Comparison of ENCODE assay signal across 21 cellular contexts in genomic region chr12:4046150-4046845, GRCh38.
"Had no signal": no experiment of that assay in that cellular context is flagged by ENCODE, and none has a peak within 500 bp of the region (broad histone marks: within the 10 kb centered on the region; RNA-seq: fewer than 3 reads in every experiment).

No MANE protein-coding gene starts in this region.

- H3K27me3 ChIP-seq: left lung, tibial nerve, vagina had no signal

- H3K36me3 ChIP-seq: left lung, tibial nerve, vagina had no signal

- H3K4me3 ChIP-seq: left lung, tibial nerve, vagina had no signal

- H3K27ac ChIP-seq: left lung, tibial nerve, vagina had no signal

- H3K4me1 ChIP-seq: left lung, tibial nerve, vagina had no signal

- H3K9me3 ChIP-seq: left lung, tibial nerve, vagina had no signal

- DNase-seq: activated CD4-positive, alpha-beta memory T cell treated with anti-CD3 and anti-CD28 coated beads, Interleukin-2, amount 10 ng/mL, durations not matched to agents 7 days and 5 days; activated CD4-positive, alpha-beta T cell treated with anti-CD3 and anti-CD28 coated beads for 48 hours; activated CD4-positive, CD25-positive, alpha-beta regulatory T cell; activated naive CD4-positive, alpha-beta T cell treated with anti-CD3 and anti-CD28 coated beads for 36 hours; activated naive CD8-positive, alpha-beta T cell treated with anti-CD3 and anti-CD28 coated beads, Interleukin-2, amount 50 U/mL, for 24 hours; activated T-cell treated with anti-CD3 and anti-CD28 coated beads, Interleukin-2, amount 50 U/mL, for 24 hours; anterior cingulate cortex; cerebellar nuclear complex; effector memory CD8-positive, alpha-beta T cell; foreskin fibroblast; glutamatergic neuron; hippocampal formation; islet precursor cell; left lung; posterior cingulate gyrus; stimulated activated naive CD8-positive, alpha-beta T cell treated with anti-CD3 and anti-CD28 coated beads, Interleukin-15, Interleukin-2, amounts not matched to agents 100 U/mL and 50 U/mL, for 24 hours; substantia nigra; T-cell had no signal

- ATAC-seq: activated naive CD8-positive, alpha-beta T cell treated with anti-CD3 and anti-CD28 coated beads, Interleukin-2, amount 50 U/mL, for 24 hours; effector memory CD8-positive, alpha-beta T cell; left lung; SK-N-SH treated with all-trans-retinoic acid at 6 μM for 48 hours; stimulated activated naive CD8-positive, alpha-beta T cell treated with anti-CD3 and anti-CD28 coated beads, Interleukin-15, Interleukin-2, amounts not matched to agents 100 U/mL and 50 U/mL, for 24 hours; T-cell had no signal
